Comparison of ENCODE assay signal across 24 cellular contexts in the genomic region with DNA sequence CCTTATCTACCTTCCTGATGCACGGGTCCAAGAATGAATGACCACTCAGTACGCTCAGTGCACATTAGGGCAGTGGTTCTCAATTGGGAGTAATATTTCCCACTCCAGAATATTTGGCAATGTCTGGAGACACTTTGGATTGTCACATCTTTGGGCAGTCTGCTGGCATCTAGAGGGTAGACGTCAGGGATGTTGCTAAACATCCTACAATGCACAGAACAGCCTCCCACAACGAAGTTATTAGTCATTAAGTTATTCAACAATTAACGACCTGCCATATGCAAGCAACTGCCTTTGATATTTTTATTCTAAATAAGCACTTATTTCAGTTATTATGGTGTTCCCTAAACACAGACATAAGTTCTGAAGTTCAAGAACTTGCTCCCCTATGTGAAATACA.
"Had no signal": no experiment of that assay in that cellular context is flagged by ENCODE, and none has a peak within 500 bp of the region (broad histone marks: within the 10 kb centered on the region; RNA-seq: fewer than 3 reads in every experiment).

No MANE protein-coding gene starts in this region.

- H3K4me3 Mint-ChIP-seq: activated CD4-positive, alpha-beta memory T cell treated with anti-CD3 and anti-CD28 coated beads for 36 hours; activated CD4-positive, alpha-beta T cell treated with anti-CD3 and anti-CD28 coated beads, Interleukin-2, amount 10 ng/mL, durations not matched to agents 7 days and 5 days; activated naive CD4-positive, alpha-beta T cell treated with anti-CD3 and anti-CD28 coated beads for 36 hours; activated naive CD8-positive, alpha-beta T cell; activated T-cell treated with anti-CD3 and anti-CD28 coated beads, Interleukin-2, amount 50 U/mL, for 4 hours had no signal

- H3K27me3 ChIP-seq: brain microvascular endothelial cell, cardiac muscle cell, Peyer's patch had no signal

- H3K27me3 Mint-ChIP-seq: activated CD4-positive, alpha-beta memory T cell treated with anti-CD3 and anti-CD28 coated beads for 36 hours; activated CD4-positive, alpha-beta T cell treated with anti-CD3 and anti-CD28 coated beads, Interleukin-2, amount 10 ng/mL, durations not matched to agents 7 days and 5 days; activated naive CD8-positive, alpha-beta T cell had no signal

- H3K9me3 Mint-ChIP-seq: activated CD4-positive, alpha-beta T cell treated with anti-CD3 and anti-CD28 coated beads, Interleukin-2, amount 10 ng/mL, durations not matched to agents 7 days and 5 days had no signal

- H3K27ac ChIP-seq: brain microvascular endothelial cell, cardiac muscle cell, RWPE1, SK-N-MC, VCaP had no signal

- H3K27ac Mint-ChIP-seq: activated CD4-positive, alpha-beta memory T cell treated with anti-CD3 and anti-CD28 coated beads for 36 hours; activated CD4-positive, alpha-beta T cell treated with anti-CD3 and anti-CD28 coated beads, Interleukin-2, amount 10 ng/mL, durations not matched to agents 7 days and 5 days; activated naive CD4-positive, alpha-beta T cell treated with anti-CD3 and anti-CD28 coated beads for 36 hours; activated naive CD8-positive, alpha-beta T cell had no signal

- H3K9me3 ChIP-seq: Peyer's patch had no signal

- ATAC-seq: activated T-cell treated with anti-CD3 and anti-CD28 coated beads, Interleukin-2, amount 50 U/mL, for 4 hours; K562 had no signal

- H3K4me1 Mint-ChIP-seq: activated CD4-positive, alpha-beta T cell treated with anti-CD3 and anti-CD28 coated beads, Interleukin-2, amount 10 ng/mL, durations not matched to agents 7 days and 5 days had no signal

- H3K4me3 ChIP-seq: cardiac muscle cell, K562, Peyer's patch, SK-N-MC had no signal

- H3K4me1 ChIP-seq: Peyer's patch had no signal

- H3K36me3 Mint-ChIP-seq: activated CD4-positive, alpha-beta memory T cell treated with anti-CD3 and anti-CD28 coated beads for 36 hours; activated naive CD8-positive, alpha-beta T cell had no signal

- DNase-seq: activated CD4-positive, alpha-beta memory T cell treated with anti-CD3 and anti-CD28 coated beads for 36 hours; activated CD4-positive, alpha-beta T cell treated with anti-CD3 and anti-CD28 coated beads, Interleukin-2, amount 10 ng/mL, durations not matched to agents 7 days and 5 days; activated CD4-positive, CD25-positive, alpha-beta regulatory T cell; activated CD8-positive, alpha-beta memory T cell treated with anti-CD3 and anti-CD28 coated beads for 24 hours; activated effector memory CD4-positive, alpha-beta T cell treated with anti-CD3 and anti-CD28 coated beads, Interleukin-2, amount 50 U/mL, for 16 hours; activated naive CD4-positive, alpha-beta T cell treated with anti-CD3 and anti-CD28 coated beads for 36 hours; activated T-cell treated with anti-CD3 and anti-CD28 coated beads, Interleukin-2, amount 50 U/mL, for 4 hours; brain microvascular endothelial cell; Karpas-422; NCI-H1105 treated with DMSO at 0.1 percent for 48 hours; NCI-H146; NCI-H187 treated with DMSO at 0.1 percent for 48 hours; NCI-H2081 treated with DMSO at 0.1 percent for 48 hours; NCI-H446; NCI-H524; Peyer's patch; SHP77 treated with DMSO at 0.1 percent for 48 hours; T-helper 1 cell had no signal

- H3K36me3 ChIP-seq: brain microvascular endothelial cell, cardiac muscle cell, Peyer's patch had no signal
